ENCODE assay signal across 29 cellular contexts in genomic region chr1:119725626-119726025, GRCh38. TPM values are rescaled to one million over a fixed set of nuclear protein-coding genes. Genes with fewer than 3 reads are reported as not detected.
"Had no signal": no experiment of that assay in that cellular context is flagged by ENCODE, and none has a peak within 500 bp of the region (broad histone marks: within the 10 kb centered on the region; RNA-seq: fewer than 3 reads in every experiment).

No MANE protein-coding gene starts in this region.

- H3K27me3 Mint-ChIP-seq: activated naive CD8-positive, alpha-beta T cell; naive B cell; stimulated activated naive CD8-positive, alpha-beta T cell treated with anti-CD3 and anti-CD28 coated beads, Interleukin-15, Interleukin-2, amounts not matched to agents 100 ng/mL and 50 ng/mL, for 24 hours; T-helper 17 cell had no signal

- H3K9me3 Mint-ChIP-seq: immature natural killer cell; naive B cell; stimulated activated naive CD8-positive, alpha-beta T cell treated with anti-CD3 and anti-CD28 coated beads, Interleukin-15, Interleukin-2, amounts not matched to agents 100 ng/mL and 50 ng/mL, for 24 hours had no signal

- H3K4me1 Mint-ChIP-seq: immature natural killer cell, T-helper 17 cell had no signal

- H3K27ac ChIP-seq: cardiac muscle cell, left lung, neutrophil, ovary, SJSA1, skin epidermis, tibial artery had no signal

- H3K9me3 ChIP-seq: left lung, neutrophil, ovary, SJSA1, tibial artery had no signal

- H3K4me1 ChIP-seq: left lung, SJSA1, tibial artery had no signal

- H3K4me3 Mint-ChIP-seq: activated naive CD8-positive, alpha-beta T cell; immature natural killer cell; naive B cell; stimulated activated naive CD8-positive, alpha-beta T cell treated with anti-CD3 and anti-CD28 coated beads, Interleukin-15, Interleukin-2, amounts not matched to agents 100 ng/mL and 50 ng/mL, for 24 hours; T-helper 17 cell had no signal

- H3K36me3 Mint-ChIP-seq: immature natural killer cell had no signal

- H3K27me3 ChIP-seq: cardiac muscle cell, hepatocyte, left lung, neutrophil, ovary, SJSA1, tibial artery had no signal

- ATAC-seq: activated CD4-positive, CD25-positive, alpha-beta regulatory T cell treated with anti-CD3 and anti-CD28 coated beads, Interleukin-2, amount 50 U/mL, for 24 hours; esophagus mucosa; left lung; right cardiac atrium; T-helper 17 cell had no signal

- H3K4me3 ChIP-seq: cardiac muscle cell, hepatocyte, left lung, lung, ovary, SJSA1, skin epidermis, tibial artery had no signal

- DNase-seq: activated CD4-positive, alpha-beta T cell treated with anti-CD3 and anti-CD28 coated beads, Interleukin-2, amount 50 U/mL, for 1 hour; activated CD8-positive, alpha-beta memory T cell treated with anti-CD3 and anti-CD28 coated beads for 24 hours; activated CD8-positive, alpha-beta memory T cell treated with anti-CD3 and anti-CD28 coated beads, Interleukin-2, amount 50 U/mL, for 48 hours; activated effector memory CD4-positive, alpha-beta T cell treated with anti-CD3 and anti-CD28 coated beads, Interleukin-2, amount 50 U/mL, for 16 hours; effector CD4-positive, alpha-beta T cell; foreskin melanocyte; glutamatergic neuron; immature natural killer cell; left lung; naive B cell; ovary; right cardiac atrium; stimulated activated CD4-positive, alpha-beta T cell treated with anti-CD3 and anti-CD28 coated beads, Interleukin-1b, Interleukin-23, amount 100 ng/mL, for 48 hours; substantia nigra; T-helper 17 cell; tibial artery had no signal

- H3K27ac Mint-ChIP-seq: activated naive CD8-positive, alpha-beta T cell; immature natural killer cell; stimulated activated naive CD8-positive, alpha-beta T cell treated with anti-CD3 and anti-CD28 coated beads, Interleukin-15, Interleukin-2, amounts not matched to agents 100 ng/mL and 50 ng/mL, for 24 hours; T-helper 17 cell had no signal

- H3K36me3 ChIP-seq: neutrophil, ovary, SJSA1 had no signal

RNA-seq across cellular contexts. Expression of gene HMGCS2, which starts 43.1 kb away (rescaled TPM):
- total RNA-seq: cardiac muscle cell, endothelial cell of umbilical vein, kidney epithelial cell, pulmonary artery endothelial cell, SJSA1, T-helper 17 cell had no signal
- polyA plus RNA-seq: endothelial cell of umbilical vein, immature natural killer cell had no signal
